In the genomic region with DNA sequence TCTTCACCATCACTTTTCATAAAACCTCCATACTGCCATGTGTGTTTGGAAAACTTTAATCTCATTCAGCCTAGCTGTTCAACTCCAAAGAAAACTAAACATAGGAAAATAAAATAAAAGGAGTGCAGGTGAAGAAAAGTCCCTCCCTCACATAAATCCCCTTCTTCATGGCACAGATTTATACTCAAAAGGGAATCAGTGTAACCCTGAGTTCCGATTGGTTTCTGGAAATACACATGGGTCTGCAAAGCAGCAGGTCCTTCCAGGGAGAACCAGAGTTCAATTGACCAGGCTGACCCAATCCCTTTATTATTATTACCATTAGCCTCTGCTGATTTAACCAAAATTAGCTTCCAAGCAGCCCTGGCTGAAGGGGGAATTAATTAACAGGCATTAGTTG, we compare ENCODE assay signal across 21 cellular contexts. TPM values are rescaled to one million over a fixed set of nuclear protein-coding genes. Genes with fewer than 3 reads are reported as not detected.
A peak's percentile ranks its signal among the peaks of the same experiment; 100 is the strongest.
DNase-seq lines count a peak whose midpoint lies in the region; ATAC-seq and TF ChIP-seq lines count a peak whose summit lies in the region.
"Had no signal": no experiment of that assay in that cellular context is flagged by ENCODE, and none has a peak within 500 bp of the region (broad histone marks: within the 10 kb centered on the region; RNA-seq: fewer than 3 reads in every experiment).

No MANE protein-coding gene starts in this region.

- intact Hi-C loops in ascending aorta (cut with DNase I) = loop anchor here (2.0 kb wide), 1 partner anchor 17 kb away; no protein-coding TSS in a partner anchor
- intact Hi-C loops in sigmoid colon (cut with DNase I) = no loop called here
- intact Hi-C loops in CD4-positive, alpha-beta memory T cell (cut with micrococcal nuclease) = no loop called here
- intact Hi-C loops in sciatic nerve (cut with DNase I) = loop anchor here (2.0 kb wide), 1 partner anchor 23 kb away; no protein-coding TSS in a partner anchor

- TF ChIP-seq EP300 in gastroesophageal sphincter (IDR thresholded peaks at IDR 0.05) (no peak), sigmoid colon (IDR thresholded peaks at IDR 0.05) (no peak)

- no peak overlapping the region for H3K4me3 Mint-ChIP-seq in CD4-positive, alpha-beta memory T cell
- H3K4me3 Mint-ChIP-seq: activated T-helper 1 cell treated with anti-CD3 and anti-CD28 coated beads, Interleukin-12 subunit alpha, Interleukin-12 subunit beta, Interleukin-2, Interleukin-4 antibody, amounts not matched to agents 30 ng/mL and 10 ng/mL and 1 ng/mL, durations not matched to agents 14 hours and 24 hours and 36 hours had no signal

- WGBS in gastroesophageal sphincter (ENCODE audit: low coverage in 1 of 2), 2 donors = 19 to 23% methylated on average over 1 of the region's 1 CpG
- WGBS in sigmoid colon, 2 donors = 75 to 89% methylated on average over 1 of the region's 1 CpG

- DNase-seq in AG10803 (ENCODE audit: low read depth) = no peak
- DNase-seq in ascending aorta (ENCODE audit: low spot score in 2 of 2) = no peak
- DNase-seq in sigmoid colon = no peak
- no peak for DNase-seq in COLO668 (lab: John Stamatoyannopoulos, UW; ENCODE audit: unreplicated experiment)
- DNase-seq in CD4-positive, alpha-beta memory T cell = no peak
- no peak for DNase-seq in NOMO-1 treated with DMSO at 0.1 percent for 48 hours (lab: John Stamatoyannopoulos, UW; ENCODE audit: unreplicated experiment)
- DNase-seq in sciatic nerve (ENCODE audit: low spot score) = no peak
- DNase-seq: activated CD4-positive, alpha-beta T cell treated with anti-CD3 and anti-CD28 coated beads, Interleukin-2, amount 50 U/mL, for 1 hour; DMS153; heart left ventricle; left cardiac atrium; NCI-H1930; NCI-H82; small intestine; T-helper 9 cell; testis had no signal

- CTCF ChIA-PET in CD4-positive, alpha-beta memory T cell (lab: Charles Lee; ENCODE audit: partially characterized antibody) = no interaction called here

- POLR2A ChIA-PET in CD4-positive, alpha-beta memory T cell (lab: Charles Lee; ENCODE audit: partially characterized antibody) = no interaction called here

- ATAC-seq in gastroesophageal sphincter = no peak
- no peak for ATAC-seq in sciatic nerve

- H3K27ac Mint-ChIP-seq in CD4-positive, alpha-beta memory T cell = peak overlapping the region in 2 of 7 donors; percentile 45 to 50
- H3K27ac Mint-ChIP-seq: activated T-helper 1 cell treated with anti-CD3 and anti-CD28 coated beads, Interleukin-12 subunit alpha, Interleukin-12 subunit beta, Interleukin-2, Interleukin-4 antibody, amounts not matched to agents 30 ng/mL and 10 ng/mL and 1 ng/mL, durations not matched to agents 14 hours and 24 hours and 36 hours had no signal

- peak overlapping the region; percentile 84 to 97 for H3K27ac ChIP-seq in ascending aorta
- H3K27ac ChIP-seq in gastroesophageal sphincter = peak overlapping the region; percentile 90 to 98 (median 97)
- H3K27ac ChIP-seq in sigmoid colon = peak overlapping the region; percentile 94 to 99 (median 96)
- no peak overlapping the region for H3K27ac ChIP-seq in CD4-positive, alpha-beta memory T cell (ENCODE audit: low read depth, low read length)
- H3K27ac ChIP-seq: HL-60, testis had no signal

- peaks cover 0 to 4% of the 10 kb centered on the region in 2 donors for H3K36me3 Mint-ChIP-seq in CD4-positive, alpha-beta memory T cell

- TF ChIP-seq POLR2A in gastroesophageal sphincter (IDR thresholded peaks at IDR 0.05) = no peak
- TF ChIP-seq POLR2A in sigmoid colon (IDR thresholded peaks at IDR 0.05) = no peak

- peaks cover 15 to 56% of the 10 kb centered on the region in 2 donors for H3K4me1 ChIP-seq in ascending aorta
- peaks cover 0 to 97% (median 30%) of the 10 kb centered on the region in 3 donors for H3K4me1 ChIP-seq in gastroesophageal sphincter
- H3K4me1 ChIP-seq in sigmoid colon = peaks cover 0 to 98% (median 88%) of the 10 kb centered on the region in 4 donors
- peaks cover 3% of the 10 kb centered on the region for H3K4me1 ChIP-seq in CD4-positive, alpha-beta memory T cell (ENCODE audit: insufficient read depth, low read length)
- H3K4me1 ChIP-seq: testis had no signal

- TF ChIP-seq CTCF in AG10803 (conservative IDR thresholded peaks at IDR 0.05; ENCODE audit: low read length) (no peak), ascending aorta (IDR thresholded peaks at IDR 0.05) (no peak), gastroesophageal sphincter (IDR thresholded peaks at IDR 0.05) (no peak), sigmoid colon (IDR thresholded peaks at IDR 0.05) (no peak)

- H3K4me3 ChIP-seq in AG10803 (ENCODE audit: low read length) (peak overlapping the region; percentile 60), ascending aorta (peak overlapping the region; percentile 71 to 80), gastroesophageal sphincter (peak overlapping the region; percentile 57 to 60), sigmoid colon (peak overlapping the region; percentile 41 to 52 (median 50))
- no peak overlapping the region for H3K4me3 ChIP-seq in CD4-positive, alpha-beta memory T cell (ENCODE audit: low read length in 2 of 2)

- H3K36me3 ChIP-seq in ascending aorta (peaks cover 19 to 25% of the 10 kb centered on the region in 2 donors), gastroesophageal sphincter (peaks cover 0 to 25% of the 10 kb centered on the region in 2 donors), sigmoid colon (peaks cover 0 to 10% (median 3%) of the 10 kb centered on the region in 4 donors)
- no peaks in the 10 kb centered on the region for H3K36me3 ChIP-seq in CD4-positive, alpha-beta memory T cell (ENCODE audit: insufficient read depth, low read length)

- no peaks in the 10 kb centered on the region for H3K9me3 ChIP-seq in ascending aorta
- no peaks in the 10 kb centered on the region for H3K9me3 ChIP-seq in gastroesophageal sphincter
- no peaks in the 10 kb centered on the region for H3K9me3 ChIP-seq in sigmoid colon
- no peaks in the 10 kb centered on the region for H3K9me3 ChIP-seq in CD4-positive, alpha-beta memory T cell (ENCODE audit: control insufficient read depth in 1 of 2, low read length in 2 of 2)
- H3K9me3 ChIP-seq: heart left ventricle, testis had no signal

- H3K4me1 Mint-ChIP-seq in CD4-positive, alpha-beta memory T cell = peaks cover 7 to 14% (median 10%) of the 10 kb centered on the region in 4 donors

- peaks cover 2 to 9% of the 10 kb centered on the region in 2 donors for H3K27me3 Mint-ChIP-seq in CD4-positive, alpha-beta memory T cell

- H3K9me3 Mint-ChIP-seq in CD4-positive, alpha-beta memory T cell = no peaks in the 10 kb centered on the region
- H3K9me3 Mint-ChIP-seq: activated T-helper 1 cell treated with anti-CD3 and anti-CD28 coated beads, Interleukin-12 subunit alpha, Interleukin-12 subunit beta, Interleukin-2, Interleukin-4 antibody, amounts not matched to agents 30 ng/mL and 10 ng/mL and 1 ng/mL, durations not matched to agents 14 hours and 24 hours and 36 hours had no signal

- H3K27me3 ChIP-seq in ascending aorta (no peaks in the 10 kb centered on the region), gastroesophageal sphincter (no peaks in the 10 kb centered on the region), sigmoid colon (no peaks in the 10 kb centered on the region)
- no peaks in the 10 kb centered on the region for H3K27me3 ChIP-seq in CD4-positive, alpha-beta memory T cell (ENCODE audit: insufficient read depth, low read length)
- H3K27me3 ChIP-seq: testis had no signal

RNA-seq across cellular contexts. Expression of gene HOXB2, which starts 8.9 kb away (rescaled TPM):
- total RNA-seq in ascending aorta (55.3 TPM), gastroesophageal sphincter (10 to 100 TPM; 28.7 to 65.2 (median 38.8) TPM), sigmoid colon (10 to 100 TPM; 44.9 to 86.1 (median 63.6) TPM), sciatic nerve (23.1 TPM)
- 1 to 10 TPM; 1.6 to 7.8 (median 3.0) TPM for polyA plus RNA-seq in sigmoid colon
- 10 to 100 TPM; 34.4 to 39.2 TPM for total RNA-seq in CD4-positive, alpha-beta memory T cell
- polyA plus RNA-seq in CD4-positive, alpha-beta memory T cell = 10 to 100 TPM; 12.7 to 36.5 TPM
- total RNA-seq: bronchial epithelial cell had no signal
- polyA plus RNA-seq: neural cell had no signal

RNA-seq across cellular contexts. Expression of gene HOXB1, which starts 23.0 kb away (rescaled TPM):
- total RNA-seq in ascending aorta (not detected), gastroesophageal sphincter (not detected), sigmoid colon (under 1 TPM in 1 of 4 donors, not detected in 3; 0.27 TPM), sciatic nerve (not detected)
- under 1 TPM in 2 of 3 donors, not detected in 1; 0.60 to 0.92 TPM for polyA plus RNA-seq in sigmoid colon
- total RNA-seq in CD4-positive, alpha-beta memory T cell = not detected
- polyA plus RNA-seq in CD4-positive, alpha-beta memory T cell = not detected
- total RNA-seq: activated T-helper 1 cell treated with anti-CD3 and anti-CD28 coated beads, Interleukin-12 subunit alpha, Interleukin-12 subunit beta, Interleukin-2, Interleukin-4 antibody, amounts not matched to agents 30 ng/mL and 10 ng/mL and 1 ng/mL, durations not matched to agents 14 hours and 24 hours and 36 hours; bronchial epithelial cell; heart left ventricle; left cardiac atrium had no signal
- polyA plus RNA-seq: heart left ventricle, neural cell, small intestine had no signal

RNA-seq across cellular contexts. Expression of gene HOXB4, which starts 24.3 kb away (rescaled TPM):
- total RNA-seq in ascending aorta (20.4 TPM), gastroesophageal sphincter (10 to 100 TPM in 1 of 4 donors, 1 to 10 TPM in 3; 3.0 to 12.9 (median 6.9) TPM), sigmoid colon (1 to 10 TPM; 4.6 to 8.3 (median 5.4) TPM), sciatic nerve (8.8 TPM)
- polyA plus RNA-seq in sigmoid colon = 1 to 10 TPM in 2 of 3 donors, under 1 TPM in 1; 0.23 to 2.7 (median 1.2) TPM
- 1 to 10 TPM; 3.1 to 4.5 TPM for total RNA-seq in CD4-positive, alpha-beta memory T cell
- polyA plus RNA-seq in CD4-positive, alpha-beta memory T cell = under 1 TPM; 0.11 to 0.13 TPM
- total RNA-seq: bronchial epithelial cell had no signal
- polyA plus RNA-seq: neural cell had no signal

RNA-seq across cellular contexts. Expression of gene HOXB3, which starts 36.2 kb away (rescaled TPM):
- total RNA-seq in ascending aorta = 19.3 TPM
- total RNA-seq in gastroesophageal sphincter = 10 to 100 TPM; 11.4 to 48.7 (median 24.2) TPM
- total RNA-seq in sigmoid colon = 10 to 100 TPM; 25.3 to 64.3 (median 30.1) TPM
- polyA plus RNA-seq in sigmoid colon = 10 to 100 TPM in 2 of 3 donors, 1 to 10 TPM in 1; 6.2 to 16.7 (median 10.2) TPM
- total RNA-seq in CD4-positive, alpha-beta memory T cell = 10 to 100 TPM; 11.2 to 14.5 TPM
- under 1 TPM in 1 of 2 donors, not detected in 1; 0.10 TPM for polyA plus RNA-seq in CD4-positive, alpha-beta memory T cell
- total RNA-seq in sciatic nerve = 25.6 TPM
- total RNA-seq: bronchial epithelial cell had no signal
- polyA plus RNA-seq: neural cell had no signal

RNA-seq across cellular contexts. Expression of gene HOXB5, which starts 39.7 kb away (rescaled TPM):
- total RNA-seq in ascending aorta = 0.53 TPM
- total RNA-seq in gastroesophageal sphincter = 1 to 10 TPM in 3 of 4 donors, under 1 TPM in 1; 0.27 to 2.7 (median 1.4) TPM
- 1 to 10 TPM; 1.5 to 2.5 (median 2.1) TPM for total RNA-seq in sigmoid colon
- 10 to 100 TPM in 1 of 3 donors, 1 to 10 TPM in 2; 3.2 to 13.9 (median 4.2) TPM for polyA plus RNA-seq in sigmoid colon
- not detected for total RNA-seq in CD4-positive, alpha-beta memory T cell
- not detected for polyA plus RNA-seq in CD4-positive, alpha-beta memory T cell
- 2.4 TPM for total RNA-seq in sciatic nerve
- total RNA-seq: activated T-helper 1 cell treated with anti-CD3 and anti-CD28 coated beads, Interleukin-12 subunit alpha, Interleukin-12 subunit beta, Interleukin-2, Interleukin-4 antibody, amounts not matched to agents 30 ng/mL and 10 ng/mL and 1 ng/mL, durations not matched to agents 14 hours and 24 hours and 36 hours; bronchial epithelial cell had no signal
- polyA plus RNA-seq: neural cell had no signal

Comparison
In these comparisons a context has a peak if more than half of its experiments do, and no peak if none do; other contexts are left out.
1. H3K4me3 ChIP-seq: peak in AG10803 (single experiment), ascending aorta (2 of 2), gastroesophageal sphincter (2 of 2) and sigmoid colon (4 of 4); none in CD4-positive, alpha-beta memory T cell (0 of 2).
2. intact Hi-C loops: an anchor here in ascending aorta (2.0 kb wide) and sciatic nerve (2.0 kb wide); none called in sigmoid colon and CD4-positive, alpha-beta memory T cell.